In genomic region chr2:48617618-48618017, GRCh38 we compare ENCODE assay signal across 26 cellular contexts. TPM values are rescaled to one million over a fixed set of nuclear protein-coding genes. Genes with fewer than 3 reads are reported as not detected.
DNase-seq lines count a peak whose midpoint lies in the region; ATAC-seq, FAIRE-seq and TF ChIP-seq lines count a peak whose summit lies in the region.
"Had no signal": no experiment of that assay in that cellular context is flagged by ENCODE, and none has a peak within 500 bp of the region (broad histone marks: within the 10 kb centered on the region; RNA-seq: fewer than 3 reads in every experiment).

GTF2A1L (plus strand) TSS chr2:48617856; CDS start chr2:48617875, 19 bp downstream.

- POLR2A ChIA-PET in K562 (lab: Yijun Ruan, JAX) = no interaction called here

- TF ChIP-seq POLR2A in K562 (conservative IDR thresholded peaks at IDR 0.05) (no peak), sigmoid colon (IDR thresholded peaks at IDR 0.05) (no peak)

- ATAC-seq in stimulated activated naive CD8-positive, alpha-beta T cell treated with anti-CD3 and anti-CD28 coated beads, Interleukin-15, amount 100 ng/mL, for 72 hours = peak; percentile 48
- no peak for ATAC-seq in stimulated activated naive CD8-positive, alpha-beta T cell treated with anti-CD3 and anti-CD28 coated beads, Interleukin-15, Interleukin-2, amounts not matched to agents 100 U/mL and 50 U/mL, for 24 hours
- ATAC-seq in K562 = peak; percentile 40; the same call in 2 of the 3 replicates
- peak; percentile 26 for ATAC-seq in aorta (ENCODE audit: low FRiP score)
- ATAC-seq in GM21360 (IDR thresholded peaks at IDR 0.05; ENCODE audit: unreplicated experiment) = no peak
- ATAC-seq: CD8-positive, alpha-beta T cell; Panc1; SK-N-SH treated with all-trans-retinoic acid at 6 μM for 48 hours had no signal

- peak within 1 kb of the TSS in 1 of 2 donors; percentile 69 for H3K27ac Mint-ChIP-seq in stimulated activated naive CD8-positive, alpha-beta T cell treated with anti-CD3 and anti-CD28 coated beads, Interleukin-15, amount 100 ng/mL, for 72 hours
- H3K27ac Mint-ChIP-seq: CD8-positive, alpha-beta T cell; H9 had no signal

- CTCF ChIA-PET in K562 (lab: Yijun Ruan, JAX; ENCODE audit: low intra/inter-chr PET ratio) = no interaction called here

- peaks cover 0 to 4% of the 10 kb centered on the region in 2 experiments; a peak in 1 of 5 replicates for H3K4me1 ChIP-seq in K562 (replicated peaks in 1 of 2; ENCODE audit: control insufficient read depth in 2 of 2, insufficient read depth in 2 of 2, low read length in 2 of 2)
- H3K4me1 ChIP-seq in sigmoid colon = peaks cover 0 to 10% (median 0%) of the 10 kb centered on the region in 4 donors
- no peaks in the 10 kb centered on the region for H3K4me1 ChIP-seq in aorta (ENCODE audit: control insufficient read depth in 1 of 2, insufficient read depth in 2 of 2, low read length in 2 of 2)

- H3K4me3 Mint-ChIP-seq in stimulated activated naive CD8-positive, alpha-beta T cell treated with anti-CD3 and anti-CD28 coated beads, Interleukin-15, amount 100 ng/mL, for 72 hours = no peak within 1 kb of the TSS
- H3K4me3 Mint-ChIP-seq: CD8-positive, alpha-beta T cell; H9 had no signal

- no peaks in the 10 kb centered on the region for H3K9me1 ChIP-seq in K562 (ENCODE audit: control insufficient read depth, insufficient read depth, low read length)

- DNase-seq in stimulated activated naive CD8-positive, alpha-beta T cell treated with anti-CD3 and anti-CD28 coated beads, Interleukin-15, amount 100 ng/mL, for 72 hours = no peak
- DNase-seq in stimulated activated naive CD8-positive, alpha-beta T cell treated with anti-CD3 and anti-CD28 coated beads, Interleukin-15, Interleukin-2, amounts not matched to agents 100 U/mL and 50 U/mL, for 24 hours = no peak
- no peak for DNase-seq in K562 (ENCODE audit: extremely low read depth in 1 of 4, low spot score in 3 of 4)
- no peak for DNase-seq in sigmoid colon
- DNase-seq in aorta = no peak
- DNase-seq in NCI-H526 (lab: John Stamatoyannopoulos, UW) = no peak
- no peak for DNase-seq in stimulated activated CD4-positive, alpha-beta T cell treated with anti-CD3 and anti-CD28 coated beads, Interleukin-2, amount 100 ng/mL, for 24 hours
- DNase-seq: CD8-positive, alpha-beta T cell; DND-41; GM23248; H9; NCI-H1092 treated with DMSO at 0.1 percent for 48 hours; NCI-H1436 treated with DMSO at 0.1 percent for 48 hours; NCI-H2081; NCI-H2171 treated with DMSO at 0.1 percent for 48 hours; NCI-H524 treated with DMSO at 0.1 percent for 48 hours had no signal

- WGBS in K562 (ENCODE audit: insufficient coverage, low coverage, missing lambda C conversion rate) = 57% methylated on average over 24 of the region's 26 CpGs
- 80 to 82% methylated on average over 26 of the region's 26 CpGs for WGBS in sigmoid colon, 2 donors
- WGBS in aorta, 2 donors = 78 to 82% methylated on average over 26 of the region's 26 CpGs

- H3K27ac ChIP-seq in K562 (ENCODE audit: extremely low read depth, low read depth, low read length) = no peak within 1 kb of the TSS
- H3K27ac ChIP-seq in sigmoid colon = no peak within 1 kb of the TSS
- H3K27ac ChIP-seq in aorta (ENCODE audit: low read depth in 1 of 2, low read length in 2 of 2) = no peak within 1 kb of the TSS
- H3K27ac ChIP-seq: GM23248, HL-60, KMS-11 had no signal

- TF ChIP-seq RAD21 in K562 (CRISPR knock-in tag; conservative IDR thresholded peaks at IDR 0.05 in 1 of 2, IDR thresholded peaks at IDR 0.05 in 1 of 2) = no peak

- H3K9me3 Mint-ChIP-seq in stimulated activated naive CD8-positive, alpha-beta T cell treated with anti-CD3 and anti-CD28 coated beads, Interleukin-15, amount 100 ng/mL, for 72 hours = no peaks in the 10 kb centered on the region
- H3K9me3 Mint-ChIP-seq: CD8-positive, alpha-beta T cell had no signal

- peaks cover 7% of the 10 kb centered on the region for H3K27me3 Mint-ChIP-seq in stimulated activated naive CD8-positive, alpha-beta T cell treated with anti-CD3 and anti-CD28 coated beads, Interleukin-15, amount 100 ng/mL, for 72 hours

- H3K9me3 ChIP-seq in K562 (replicated peaks; ENCODE audit: control insufficient read depth, insufficient read depth, low read depth, low read length) (0 out of 2 replicates have a peak, but pooled peaks cover 3% of the 10 kb centered on the region), sigmoid colon (no peaks in the 10 kb centered on the region), aorta (ENCODE audit: control insufficient read depth, low read length) (no peaks in the 10 kb centered on the region)

- H2AFZ ChIP-seq in K562 (ENCODE audit: low read depth, low read length) = peak within 1 kb of the TSS; percentile 59
- H2AFZ ChIP-seq: GM23248 had no signal

- no peak within 1 kb of the TSS for H3K9ac ChIP-seq in K562 (ENCODE audit: insufficient read depth in 1 of 2, low read depth in 2 of 2, low read length in 2 of 2)
- H3K9ac ChIP-seq: GM23248, KMS-11 had no signal

- no peaks in the 10 kb centered on the region for H3K79me2 ChIP-seq in K562 (ENCODE audit: control insufficient read depth, insufficient read depth, low read length)

- TF ChIP-seq CTCF in K562 (IDR thresholded peaks at IDR 0.05 in 2 of 3, conservative IDR thresholded peaks at IDR 0.05 in 1 of 3; ENCODE audit: insufficient read depth in 2 of 3, low read depth in 1 of 3, low read length in 3 of 3) (no peak), sigmoid colon (IDR thresholded peaks at IDR 0.05) (no peak)

- in situ Hi-C loops in K562 (cut with MboI) = loop anchor here (25.0 kb wide), 1 partner anchor 1870 kb away; no protein-coding TSS in a partner anchor

- no peaks in the 10 kb centered on the region for H4K20me1 ChIP-seq in K562 (replicated peaks; ENCODE audit: control insufficient read depth, insufficient read depth, low read length)

- H3K36me3 ChIP-seq in K562 (ENCODE audit: control insufficient read depth, insufficient read depth, low read length) (no peaks in the 10 kb centered on the region), sigmoid colon (no peaks in the 10 kb centered on the region), aorta (ENCODE audit: control insufficient read depth in 1 of 2, insufficient read depth in 2 of 2, low read length in 1 of 2) (no peaks in the 10 kb centered on the region)

- no TSS peak for BruUV-seq in K562 (replicated peaks; lab: Mats Ljungman, UMichigan)

- TF ChIP-seq EP300 in K562 (IDR thresholded peaks at IDR 0.05; ENCODE audit: low read length) (no peak), sigmoid colon (IDR thresholded peaks at IDR 0.05) (no peak)

- no peak for FAIRE-seq in K562 (lab: Jason Lieb, UNC)
- FAIRE-seq: GM12891 had no signal

- H3K4me3 ChIP-seq in K562 (no peak within 1 kb of the TSS), sigmoid colon (no peak within 1 kb of the TSS), aorta (ENCODE audit: low read length in 2 of 2) (no peak within 1 kb of the TSS)
- H3K4me3 ChIP-seq: GM23248 had no signal

- intact Hi-C loops in K562 (cut with micrococcal nuclease) (no loop called here), sigmoid colon (cut with DNase I) (no loop called here), aorta (cut with DNase I) (no loop called here)

- H3K4me1 Mint-ChIP-seq in stimulated activated naive CD8-positive, alpha-beta T cell treated with anti-CD3 and anti-CD28 coated beads, Interleukin-15, amount 100 ng/mL, for 72 hours = no peaks in the 10 kb centered on the region
- H3K4me1 Mint-ChIP-seq: H9 had no signal

- H3K27me3 ChIP-seq in K562 (ENCODE audit: control insufficient read depth in 2 of 2, insufficient read depth in 2 of 2, low read length in 2 of 2) = no peaks in the 10 kb centered on the region
- H3K27me3 ChIP-seq in sigmoid colon = no peaks in the 10 kb centered on the region
- H3K27me3 ChIP-seq in aorta (ENCODE audit: control insufficient read depth in 1 of 2, insufficient read depth in 2 of 2, low read length in 1 of 2) = no peaks in the 10 kb centered on the region

- H3K4me2 ChIP-seq in K562 (ENCODE audit: insufficient read depth, low read length) = no peak within 1 kb of the TSS
- H3K4me2 ChIP-seq: KMS-11 had no signal

TF ChIP-seq in K562, 482 proteins besides CTCF, POLR2A, EP300 and RAD21 (continues in another document):
- TF ChIP-seq MAFG (tag; conservative IDR thresholded peaks at IDR 0.05) = no peak
- no peak for TF ChIP-seq CBFA2T3 (IDR thresholded peaks at IDR 0.05)
- no peak for TF ChIP-seq NR4A1 (CRISPR knock-in tag; IDR thresholded peaks at IDR 0.05)
- no peak for TF ChIP-seq NR4A1 (tag; IDR thresholded peaks at IDR 0.05)

RNA-seq across cellular contexts. Expression of gene GTF2A1L, which starts in this region (rescaled TPM):
- total RNA-seq in K562 (2011; cell fraction: chromatin; rRNA removed; ENCODE audit: low replicate concordance) = not detected in 2 replicates
- total RNA-seq in K562 (2011; cell fraction: nucleolus; rRNA removed) = not detected in 2 replicates
- not detected in 2 replicates for total RNA-seq in K562 (2011; cell fraction: nucleoplasm; rRNA removed)
- total RNA-seq in K562 (2014; rRNA removed) (not detected in 2 replicates), K562 (2014; rRNA removed; fragmentation: Illumina TruSeq; extraction: Trizol) (not detected in 2 replicates), K562 (2015; rRNA removed; fragmentation: Illumina TruSeq; extraction: Trizol) (0.18 TPM in 1 of 2 replicates, not detected in the other), K562 (2021) (not detected in 2 replicates), sigmoid colon (100 to 1,000 TPM in 1 of 4 donors, 10 to 100 TPM in 3; 21.8 to 105 (median 50.1) TPM), aorta (not detected)
- polyA plus RNA-seq in K562 (2011; rRNA removed) (not detected in 2 replicates), K562 (2014; fragmentation: Illumina TruSeq; extraction: Trizol) (not detected in 2 replicates), K562 (2014; fragmentation: Nextera tagmentation; extraction: Ambion mirVana) (under 1 TPM; 0.06 to 0.35 TPM), K562 (2014; rRNA removed) (0.05 TPM in 1 of 2 replicates, not detected in the other), sigmoid colon (1 to 10 TPM in 1 of 3 donors, under 1 TPM in 1, not detected in 1; 0.66 to 3.0 TPM), aorta (10 to 100 TPM in 1 of 2 donors, not detected in 1; 11.7 TPM)
- 0.06 TPM in 1 of 2 replicates, not detected in the other for polyA plus RNA-seq in K562 (2011; cell fraction: cytosol; rRNA removed)
- not detected in 2 replicates for polyA plus RNA-seq in K562 (2011; cell fraction: nucleus; rRNA removed)
- 0.14 TPM in 1 of 2 replicates, not detected in the other for polyA plus RNA-seq in K562 (2012)
- not detected in 2 replicates for polyA minus RNA-seq in K562 (2011; rRNA and poly(A)+ RNA removed)
- polyA minus RNA-seq in K562 (2011; cell fraction: cytosol; rRNA and poly(A)+ RNA removed) = not detected in 2 replicates
- polyA minus RNA-seq in K562 (2011; cell fraction: nucleus; rRNA and poly(A)+ RNA removed) = not detected in 2 replicates
- total RNA-seq: A673; CD8-positive, alpha-beta T cell; G401; H9; HT1080 had no signal
- polyA plus RNA-seq: BJ had no signal

Comparison
In these comparisons a context has a peak if more than half of its experiments do, and no peak if none do; other contexts are left out.
1. RNA of gene GTF2A1L (total RNA-seq): 21.8 to 105 TPM in sigmoid colon; not detected in aorta and 0.18 TPM in K562; every median in the first group is over 10 times any median in the second.
2. ATAC-seq: peak in stimulated activated naive CD8-positive, alpha-beta T cell treated with anti-CD3 and anti-CD28 coated beads, Interleukin-15, amount 100 ng/mL, for 72 hours (single experiment) and aorta (single experiment); none in stimulated activated naive CD8-positive, alpha-beta T cell treated with anti-CD3 and anti-CD28 coated beads, Interleukin-15, Interleukin-2, amounts not matched to agents 100 U/mL and 50 U/mL, for 24 hours (single experiment) and GM21360 (single experiment).
3. Peak in ATAC-seq in K562; RNA of the gene not detected or under 1 TPM.